In genomic region chrX:131944936-131945902, GRCh38 we compare ENCODE assay signal across 18 cellular contexts.
"Had no signal": no experiment of that assay in that cellular context is flagged by ENCODE, and none has a peak within 500 bp of the region (broad histone marks: within the 10 kb centered on the region; RNA-seq: fewer than 3 reads in every experiment).

No MANE protein-coding gene starts in this region.

- H3K27me3 ChIP-seq: body of pancreas, colonic mucosa, esophagus muscularis mucosa, hepatocyte, suprapubic skin had no signal

- H3K4me3 ChIP-seq: body of pancreas, colonic mucosa, esophagus muscularis mucosa, hepatocyte, left lung, suprapubic skin had no signal

- H3K4me2 ChIP-seq: hepatocyte had no signal

- H3K36me3 ChIP-seq: colonic mucosa, esophagus muscularis mucosa, left lung, suprapubic skin had no signal

- H3K36me3 Mint-ChIP-seq: naive B cell; stimulated activated naive B cell treated with anti-CD40 and anti-IgM and Interleukin-4, amounts not matched to agents 10 μg/mL and 1 μg/mL and 100 μg/mL, for 72 hours; type B pancreatic cell had no signal

- DNase-seq: activated B cell treated with CpG ODN at 0.5 μM for 24 hours; activated CD4-positive, alpha-beta T cell treated with anti-CD3 and anti-CD28 coated beads, Interleukin-2, amount 50 U/mL, for 4 hours; activated gamma-delta T cell; body of pancreas; central memory CD4-positive, alpha-beta T cell; colonic mucosa; left lung; mammary epithelial cell; naive B cell; retina; stimulated activated CD4-positive, alpha-beta T cell treated with anti-CD3 and anti-CD28 coated beads, Interleukin-12 subunit alpha, Interleukin-12 subunit beta, amount 100 ng/mL, for 4 hours; stimulated activated naive B cell treated with anti-CD40 and anti-IgM and Interleukin-4, amounts not matched to agents 10 μg/mL and 1 μg/mL and 100 μg/mL, for 72 hours had no signal

- H3K27ac ChIP-seq: body of pancreas, colonic mucosa, esophagus muscularis mucosa, hepatocyte, left lung, parathyroid adenoma, suprapubic skin had no signal

- H3K27ac Mint-ChIP-seq: activated B cell treated with CpG ODN at 0.5 μM for 24 hours; naive B cell; stimulated activated naive B cell treated with anti-CD40 and anti-IgM and Interleukin-4, amounts not matched to agents 10 μg/mL and 1 μg/mL and 100 μg/mL, for 72 hours; type B pancreatic cell had no signal

- H3K27me3 Mint-ChIP-seq: activated B cell treated with CpG ODN at 0.5 μM for 24 hours, type B pancreatic cell had no signal

- H3K4me1 Mint-ChIP-seq: activated B cell treated with CpG ODN at 0.5 μM for 24 hours; naive B cell; stimulated activated naive B cell treated with anti-CD40 and anti-IgM and Interleukin-4, amounts not matched to agents 10 μg/mL and 1 μg/mL and 100 μg/mL, for 72 hours had no signal

- H3K9me3 Mint-ChIP-seq: activated B cell treated with CpG ODN at 0.5 μM for 24 hours; stimulated activated naive B cell treated with anti-CD40 and anti-IgM and Interleukin-4, amounts not matched to agents 10 μg/mL and 1 μg/mL and 100 μg/mL, for 72 hours; type B pancreatic cell had no signal

- ATAC-seq: body of pancreas; left lung; stimulated activated naive B cell treated with anti-CD40 and anti-IgM and Interleukin-4, amounts not matched to agents 10 μg/mL and 1 μg/mL and 100 μg/mL, for 72 hours had no signal

- H3K9ac ChIP-seq: parathyroid adenoma had no signal

- H3K4me1 ChIP-seq: body of pancreas, colonic mucosa, esophagus muscularis mucosa, left lung, parathyroid adenoma, suprapubic skin had no signal

- H3K79me2 ChIP-seq: hepatocyte, parathyroid adenoma had no signal

- H2AFZ ChIP-seq: hepatocyte, parathyroid adenoma had no signal

- FAIRE-seq: keratinocyte had no signal

- H3K4me3 Mint-ChIP-seq: activated B cell treated with CpG ODN at 0.5 μM for 24 hours; naive B cell; stimulated activated naive B cell treated with anti-CD40 and anti-IgM and Interleukin-4, amounts not matched to agents 10 μg/mL and 1 μg/mL and 100 μg/mL, for 72 hours; type B pancreatic cell had no signal

- H3K9me3 ChIP-seq: body of pancreas, colonic mucosa, esophagus muscularis mucosa, left lung, suprapubic skin had no signal
